ENCODE assay signal across 8 cellular contexts in the genomic region with DNA sequence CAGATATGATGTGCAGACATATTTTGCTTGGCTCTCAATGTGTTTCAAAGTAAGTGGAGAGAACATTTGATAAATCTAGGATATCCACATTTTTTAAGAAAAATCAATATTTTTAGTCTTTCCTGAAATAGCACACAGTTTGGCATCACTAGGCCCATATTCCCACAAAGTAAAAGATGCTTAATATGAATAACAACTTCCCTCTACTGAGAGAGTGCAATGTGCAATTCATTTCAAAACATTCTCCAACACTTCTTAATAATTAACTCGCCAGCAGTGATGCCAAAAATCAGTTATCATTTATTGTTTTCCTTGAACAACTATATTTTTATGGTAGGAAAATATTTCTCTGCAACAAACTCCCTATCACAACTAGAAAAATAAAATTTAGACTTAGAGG.
"Had no signal": no experiment of that assay in that cellular context is flagged by ENCODE, and none has a peak within 500 bp of the region (broad histone marks: within the 10 kb centered on the region; RNA-seq: fewer than 3 reads in every experiment).

No MANE protein-coding gene starts in this region.

- H3K4me3 ChIP-seq: GM23338, K562 had no signal

- H3K4me3 Mint-ChIP-seq: GM23338, H9 had no signal

- H2AFZ ChIP-seq: GM23338 had no signal

- H3K27ac Mint-ChIP-seq: GM23338 had no signal

- H3K4me2 ChIP-seq: GM23338 had no signal

- DNase-seq: H9, HCEC 1CT, IMR-90 had no signal

- ATAC-seq: GM23338, K562 had no signal

- FAIRE-seq: H1, H54, HTR-8/SVneo, K562 had no signal
